In the genomic region with DNA sequence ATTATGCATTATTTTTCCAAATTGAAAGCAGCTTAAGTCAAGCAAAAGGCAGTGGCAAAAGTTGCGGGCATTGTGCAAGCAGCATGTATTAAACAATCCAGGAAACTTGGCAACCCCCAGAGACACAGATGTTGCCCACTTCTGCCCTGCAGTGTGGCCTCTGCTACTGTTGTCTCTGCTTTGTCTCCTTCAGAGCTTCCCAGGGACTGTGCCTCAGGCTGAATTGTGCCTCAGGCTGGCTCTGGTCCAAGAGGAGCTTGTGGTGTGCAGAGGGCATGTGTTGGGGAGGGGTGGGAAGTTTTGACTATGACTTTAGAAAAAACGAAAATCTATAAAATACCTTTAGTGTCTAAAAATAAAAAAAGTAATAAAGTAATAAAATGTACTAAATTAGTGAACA, we compare ENCODE assay signal across 1 cellular context.
TF ChIP-seq lines count a peak whose summit lies in the region.

No MANE protein-coding gene starts in this region.

TF ChIP-seq in HCT116, 20 proteins besides CTCF, POLR2A, EP300 and RAD21 (continued from another document):
- TF ChIP-seq EZH2phosphoT487 (IDR thresholded peaks at IDR 0.05; ENCODE audit: borderline replicate concordance), result no peak
- no peak for TF ChIP-seq ZNF274 (IDR thresholded peaks at IDR 0.05; ENCODE audit: low read depth, low read length)
- no peak for TF ChIP-seq CEBPB (IDR thresholded peaks at IDR 0.05; ENCODE audit: low read depth)
TF ChIP-seq in HCT116: peak in this region for 0.
